In the genomic region with DNA sequence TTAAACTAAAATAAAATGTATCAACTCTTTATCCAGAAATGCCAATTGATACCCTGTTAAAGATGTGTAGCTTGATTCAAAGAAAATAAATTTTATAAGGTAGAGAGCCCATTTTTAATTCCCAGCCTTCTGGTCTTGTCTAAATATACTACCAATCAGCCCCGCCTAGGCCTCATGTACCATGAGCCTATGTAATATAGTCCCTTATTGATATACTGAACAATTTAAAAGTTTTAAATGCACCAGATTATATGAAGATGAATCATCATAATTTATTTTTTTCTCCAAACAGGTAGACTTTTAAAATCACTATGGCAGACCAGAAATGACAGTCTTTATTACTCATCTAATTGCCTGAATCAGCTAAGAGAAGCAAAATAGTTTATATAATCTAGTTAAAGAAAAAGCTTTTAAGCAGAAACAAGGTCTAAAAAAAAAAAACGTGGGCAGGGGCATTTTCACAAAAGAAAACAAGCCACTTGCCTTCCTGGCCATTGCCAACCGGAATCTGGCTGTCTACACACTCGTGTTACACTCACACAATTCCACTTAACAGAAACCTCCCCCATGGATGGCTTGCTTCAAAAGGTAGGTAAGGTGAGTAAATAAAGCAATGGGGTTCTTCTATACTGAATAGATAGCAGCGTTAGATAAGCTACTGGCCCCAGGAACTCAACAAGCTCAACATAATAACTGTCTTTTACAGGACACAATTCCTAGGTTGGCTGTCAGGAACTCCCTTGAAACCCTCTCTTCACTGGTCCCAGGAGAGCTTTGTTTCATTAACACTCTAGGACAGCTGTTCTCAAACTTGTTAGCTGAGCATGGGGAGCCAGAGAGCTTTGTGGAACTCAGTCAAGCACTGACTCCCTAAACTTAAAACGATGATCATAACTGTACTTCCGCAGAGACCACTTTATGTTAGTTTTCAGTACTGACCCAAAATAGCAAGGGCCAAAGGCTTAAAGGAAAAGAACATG, we compare ENCODE assay signal across 14 cellular contexts.
DNase-seq lines count a peak whose midpoint lies in the region; ATAC-seq lines count a peak whose summit lies in the region.
"Had no signal": no experiment of that assay in that cellular context is flagged by ENCODE, and none has a peak within 500 bp of the region (broad histone marks: within the 10 kb centered on the region; RNA-seq: fewer than 3 reads in every experiment).

No MANE protein-coding gene starts in this region.

- DNase-seq in NCI-H2227 (lab: John Stamatoyannopoulos, UW; ENCODE audit: unreplicated experiment) = peak; percentile 20
- no peak for DNase-seq in NCI-H2227 treated with DMSO at 0.1 percent for 48 hours (lab: John Stamatoyannopoulos, UW)
- DNase-seq in NCI-H345 (lab: John Stamatoyannopoulos, UW) = peak; percentile 98
- DNase-seq in caudate nucleus (lab: John Stamatoyannopoulos, UW) = peak in 2 of 61 donors; percentile 28 to 56
- DNase-seq in Ammon's horn (ENCODE audit: low spot score) = no peak
- DNase-seq in T-helper 2 cell = no peak
- DNase-seq: 8988T; activated T-cell treated with anti-CD3 and anti-CD28 coated beads, Interleukin-2, amount 50 U/mL, for 4 hours; effector memory CD8-positive, alpha-beta T cell; mesenchymal stem cell; RPMI8226 had no signal

- ATAC-seq in GM21717 (IDR thresholded peaks at IDR 0.05; ENCODE audit: unreplicated experiment) = no peak
- ATAC-seq in HG02884 (IDR thresholded peaks at IDR 0.05; ENCODE audit: unreplicated experiment) = no peak
- ATAC-seq: activated T-cell treated with anti-CD3 and anti-CD28 coated beads, Interleukin-2, amount 50 U/mL, for 4 hours; effector memory CD8-positive, alpha-beta T cell had no signal

- peak overlapping the region; percentile 75 for H3K27ac ChIP-seq in caudate nucleus (ENCODE audit: low read depth, low read length)
- H3K27ac ChIP-seq: ascending aorta had no signal

Comparison
In these comparisons a context has a peak if more than half of its experiments do, and no peak if none do; other contexts are left out.
1. DNase-seq: peak in NCI-H2227 (single experiment) and NCI-H345 (single experiment); none in NCI-H2227 treated with DMSO at 0.1 percent for 48 hours (single experiment), Ammon's horn (single experiment) and T-helper 2 cell (0 of 5).